In genomic region chr7:128616799-128617198, GRCh38 we compare ENCODE assay signal across 1 cellular context. TPM values are rescaled to one million over a fixed set of nuclear protein-coding genes. Genes with fewer than 3 reads are reported as not detected.
"Had no signal": no experiment of that assay in that cellular context is flagged by ENCODE, and none has a peak within 500 bp of the region (broad histone marks: within the 10 kb centered on the region; RNA-seq: fewer than 3 reads in every experiment).

No MANE protein-coding gene starts in this region.

RNA-seq across cellular contexts. Expression of gene GARIN1A, which starts 55.3 kb away (rescaled TPM):
- polyA plus RNA-seq: immature natural killer cell had no signal
